In the genomic region with DNA sequence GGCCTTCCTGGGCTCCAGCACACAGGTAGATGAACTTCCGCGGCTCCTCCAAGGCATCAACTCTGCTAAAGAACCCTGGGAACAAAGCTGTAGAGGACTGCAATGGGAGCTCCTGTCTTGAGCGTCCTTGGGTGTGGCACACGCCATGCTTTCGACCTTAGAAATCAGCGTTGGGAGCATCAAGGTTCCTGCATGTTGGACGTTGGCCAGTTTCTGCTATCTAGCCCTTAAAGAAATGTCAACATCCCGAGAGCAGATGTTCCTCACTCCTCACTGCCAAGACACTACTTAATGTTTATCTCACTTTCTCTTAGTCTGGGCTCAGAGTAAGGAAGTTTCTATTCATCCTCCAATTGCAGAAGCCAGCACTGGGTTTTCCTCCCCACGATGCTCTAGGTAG, we compare ENCODE assay signal across 24 cellular contexts.
DNase-seq lines count a peak whose midpoint lies in the region; ATAC-seq, FAIRE-seq and TF ChIP-seq lines count a peak whose summit lies in the region.
"Had no signal": no experiment of that assay in that cellular context is flagged by ENCODE, and none has a peak within 500 bp of the region (broad histone marks: within the 10 kb centered on the region; RNA-seq: fewer than 3 reads in every experiment).

No MANE protein-coding gene starts in this region.

- H3K36me3 ChIP-seq in astrocyte (ENCODE audit: insufficient read depth, low read length): no peaks in the 10 kb centered on the region
- H3K36me3 ChIP-seq: BLaER1, vagina had no signal

- H2AFZ ChIP-seq in astrocyte (ENCODE audit: low read depth, low read length): no peak overlapping the region

- H3K27me3 ChIP-seq in AG04450 (ENCODE audit: control insufficient read depth, insufficient read depth, low read length) (peaks cover 2% of the 10 kb centered on the region), astrocyte (ENCODE audit: insufficient read depth, low read length) (no peaks in the 10 kb centered on the region)
- H3K27me3 ChIP-seq: BLaER1, vagina had no signal

- H3K4me3 Mint-ChIP-seq in astrocyte (ENCODE audit: unreplicated experiment) (no peak overlapping the region), WTC11 (no peak overlapping the region)
- H3K4me3 Mint-ChIP-seq: activated CD4-positive, alpha-beta memory T cell treated with anti-CD3 and anti-CD28 coated beads, Interleukin-2, amount 10 ng/mL, durations not matched to agents 7 days and 5 days; activated naive CD8-positive, alpha-beta T cell treated with anti-CD3 and anti-CD28 coated beads, Interleukin-2, amount 10 ng/mL, durations not matched to agents 7 days and 5 days; brain; effector memory CD8-positive, alpha-beta T cell; stimulated activated naive B cell treated with anti-CD40 and anti-IgM and Interleukin-4, amounts not matched to agents 10 μg/mL and 1 μg/mL and 100 μg/mL, for 72 hours had no signal

- H3K4me3 ChIP-seq in AG04450 (ENCODE audit: low read depth, low read length) (no peak overlapping the region), astrocyte (ENCODE audit: insufficient read depth, low read depth, low read length) (no peak overlapping the region)
- H3K4me3 ChIP-seq: BLaER1, psoas muscle, smooth muscle cell, vagina had no signal

- no peak for TF ChIP-seq CTCF in AG04450 (IDR thresholded peaks at IDR 0.05; ENCODE audit: low read depth, low read length)
- no peak for TF ChIP-seq CTCF in astrocyte (IDR thresholded peaks at IDR 0.05; ENCODE audit: insufficient read depth, low read depth, low read length)
- no peak for TF ChIP-seq CTCF in WTC11 (IDR thresholded peaks at IDR 0.05)

- intact Hi-C loops in posterior vena cava (cut with DNase I): no loop called here

- H3K27me3 Mint-ChIP-seq in astrocyte (ENCODE audit: low read depth, unreplicated experiment) (no peaks in the 10 kb centered on the region), WTC11 (ENCODE audit: low read depth) (peaks cover 15% of the 10 kb centered on the region)

- H3K27ac ChIP-seq in AG04450 (ENCODE audit: low read depth, low read length) (no peak overlapping the region), astrocyte (ENCODE audit: low read depth, low read length) (no peak overlapping the region)
- H3K27ac ChIP-seq: BLaER1, psoas muscle, vagina had no signal

- no peaks in the 10 kb centered on the region for H3K9me3 ChIP-seq in AG04450 (ENCODE audit: control insufficient read depth, insufficient read depth, low read length)
- H3K9me3 ChIP-seq in astrocyte (ENCODE audit: insufficient read depth, low read depth, low read length): no peaks in the 10 kb centered on the region
- H3K9me3 ChIP-seq: BLaER1, Caco-2, psoas muscle, vagina had no signal

- ATAC-seq in WTC11 (no peak), HG02759 (IDR thresholded peaks at IDR 0.05; ENCODE audit: unreplicated experiment) (no peak), GM18909 (IDR thresholded peaks at IDR 0.05; ENCODE audit: poor library complexity, unreplicated experiment) (no peak)
- ATAC-seq: effector memory CD8-positive, alpha-beta T cell; HCT116; psoas muscle; stimulated activated naive B cell treated with anti-CD40 and anti-IgM and Interleukin-4, amounts not matched to agents 10 μg/mL and 1 μg/mL and 100 μg/mL, for 72 hours had no signal

- DNase-seq in AG04450 (ENCODE audit: low read depth, low spot score): peak; percentile 61
- DNase-seq in NCI-H2171 (lab: John Stamatoyannopoulos, UW): peak; percentile 30
- DNase-seq in astrocyte (ENCODE audit: low read depth): no peak
- DNase-seq in mesenteric fat pad (ENCODE audit: low spot score): peak; percentile 20
- DNase-seq in WTC11 (ENCODE audit: low spot score): no peak
- no peak for DNase-seq in posterior vena cava (ENCODE audit: low spot score)
- DNase-seq: activated CD4-positive, alpha-beta memory T cell treated with anti-CD3 and anti-CD28 coated beads, Interleukin-2, amount 10 ng/mL, durations not matched to agents 7 days and 5 days; activated effector memory CD4-positive, alpha-beta T cell treated with Interleukin-2 at 50 U/mL for 16 hours; activated naive CD8-positive, alpha-beta T cell treated with anti-CD3 and anti-CD28 coated beads, Interleukin-2, amount 10 ng/mL, durations not matched to agents 7 days and 5 days; Caco-2; effector memory CD8-positive, alpha-beta T cell; KG1; NCI-H1694; NCI-H345; psoas muscle; stimulated activated naive B cell treated with anti-CD40 and anti-IgM and Interleukin-4, amounts not matched to agents 10 μg/mL and 1 μg/mL and 100 μg/mL, for 72 hours; T1000 had no signal

- POLR2A ChIA-PET in AG04450 (lab: Yijun Ruan, JAX) (no interaction called here), WTC11 (lab: Charles Lee) (no interaction called here)

- no peak overlapping the region for H3K4me2 ChIP-seq in astrocyte (ENCODE audit: low read length)
- H3K4me2 ChIP-seq: BLaER1, smooth muscle cell had no signal

- H3K27ac Mint-ChIP-seq in astrocyte (ENCODE audit: unreplicated experiment): peak overlapping the region; percentile 34
- H3K27ac Mint-ChIP-seq in WTC11: no peak overlapping the region
- H3K27ac Mint-ChIP-seq: activated CD4-positive, alpha-beta memory T cell treated with anti-CD3 and anti-CD28 coated beads, Interleukin-2, amount 10 ng/mL, durations not matched to agents 7 days and 5 days; activated naive CD8-positive, alpha-beta T cell treated with anti-CD3 and anti-CD28 coated beads, Interleukin-2, amount 10 ng/mL, durations not matched to agents 7 days and 5 days; effector memory CD8-positive, alpha-beta T cell; stimulated activated naive B cell treated with anti-CD40 and anti-IgM and Interleukin-4, amounts not matched to agents 10 μg/mL and 1 μg/mL and 100 μg/mL, for 72 hours had no signal

- H3K9me3 Mint-ChIP-seq in astrocyte (ENCODE audit: unreplicated experiment): peaks cover 3% of the 10 kb centered on the region
- H3K9me3 Mint-ChIP-seq in WTC11: peaks cover 3% of the 10 kb centered on the region; the same call in 1 of the 2 replicates
- H3K9me3 Mint-ChIP-seq: activated CD4-positive, alpha-beta memory T cell treated with anti-CD3 and anti-CD28 coated beads, Interleukin-2, amount 10 ng/mL, durations not matched to agents 7 days and 5 days; activated naive CD8-positive, alpha-beta T cell treated with anti-CD3 and anti-CD28 coated beads, Interleukin-2, amount 10 ng/mL, durations not matched to agents 7 days and 5 days; effector memory CD8-positive, alpha-beta T cell; stimulated activated naive B cell treated with anti-CD40 and anti-IgM and Interleukin-4, amounts not matched to agents 10 μg/mL and 1 μg/mL and 100 μg/mL, for 72 hours had no signal

- H3K4me1 ChIP-seq in astrocyte (ENCODE audit: insufficient read depth, low read length): peaks cover 32% of the 10 kb centered on the region
- H3K4me1 ChIP-seq: BLaER1, psoas muscle had no signal

- no peaks in the 10 kb centered on the region for H3K79me2 ChIP-seq in astrocyte (ENCODE audit: insufficient read depth, low read length)

- H3K4me1 Mint-ChIP-seq in astrocyte (ENCODE audit: low read depth, unreplicated experiment) (peaks cover 18% of the 10 kb centered on the region), WTC11 (peaks cover 13% of the 10 kb centered on the region)

- H3K36me3 Mint-ChIP-seq in astrocyte (ENCODE audit: low read depth, unreplicated experiment) (no peaks in the 10 kb centered on the region), WTC11 (peaks cover 2% of the 10 kb centered on the region; the same call in 1 of the 2 replicates)
- H3K36me3 Mint-ChIP-seq: activated naive CD8-positive, alpha-beta T cell treated with anti-CD3 and anti-CD28 coated beads, Interleukin-2, amount 10 ng/mL, durations not matched to agents 7 days and 5 days; brain; stimulated activated naive B cell treated with anti-CD40 and anti-IgM and Interleukin-4, amounts not matched to agents 10 μg/mL and 1 μg/mL and 100 μg/mL, for 72 hours had no signal

- no peak for FAIRE-seq in astrocyte (lab: Jason Lieb, UNC)

- no peak overlapping the region for H3K9ac ChIP-seq in astrocyte (ENCODE audit: low read length)
- H3K9ac ChIP-seq: BLaER1 had no signal

- no peaks in the 10 kb centered on the region for H4K20me1 ChIP-seq in astrocyte (ENCODE audit: insufficient read depth, low read length)
- H4K20me1 ChIP-seq: BLaER1 had no signal

- CTCF ChIA-PET in AG04450 (lab: Charles Lee) (interaction anchor here (0.8 kb wide), 1 partner anchor 208 kb away, joined by 3 read pairs; no protein-coding TSS in a partner anchor), WTC11 (lab: Charles Lee) (interaction anchor here (2.0 kb wide), 1 partner anchor 30 kb away, joined by 5 read pairs; no protein-coding TSS in a partner anchor)

TF ChIP-seq in WTC11, 78 proteins besides CTCF, POLR2A, EP300 and RAD21:
- TF ChIP-seq ZNF263 (CRISPR knock-in tag; IDR thresholded peaks at IDR 0.05; ENCODE audit: low read depth) (no peak), CREM (CRISPR knock-in tag; IDR thresholded peaks at IDR 0.05) (no peak), SP1 (CRISPR knock-in tag; conservative IDR thresholded peaks at IDR 0.05) (no peak), ZNF232 (CRISPR knock-in tag; IDR thresholded peaks at IDR 0.05) (no peak), ZNF121 (CRISPR knock-in tag; IDR thresholded peaks at IDR 0.05) (no peak), TEAD4 (CRISPR knock-in tag; IDR thresholded peaks at IDR 0.05) (no peak), E2F4 (CRISPR knock-in tag; IDR thresholded peaks at IDR 0.05; ENCODE audit: borderline replicate concordance, low read depth) (no peak)
- TF ChIP-seq, protein P1, sequence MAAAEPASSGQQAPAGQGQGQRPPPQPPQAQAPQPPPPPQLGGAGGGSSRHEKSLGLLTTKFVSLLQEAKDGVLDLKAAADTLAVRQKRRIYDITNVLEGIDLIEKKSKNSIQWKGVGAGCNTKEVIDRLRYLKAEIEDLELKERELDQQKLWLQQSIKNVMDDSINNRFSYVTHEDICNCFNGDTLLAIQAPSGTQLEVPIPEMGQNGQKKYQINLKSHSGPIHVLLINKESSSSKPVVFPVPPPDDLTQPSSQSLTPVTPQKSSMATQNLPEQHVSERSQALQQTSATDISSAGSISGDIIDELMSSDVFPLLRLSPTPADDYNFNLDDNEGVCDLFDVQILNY (CRISPR knock-in tag; IDR thresholded peaks at IDR 0.05): no peak

Comparison
In these comparisons a context has a peak if more than half of its experiments do, and no peak if none do; other contexts are left out.
1. DNase-seq: peak in AG04450 (single experiment), NCI-H2171 (single experiment) and mesenteric fat pad (single experiment); none in astrocyte (single experiment), WTC11 (single experiment) and posterior vena cava (single experiment).